ENCODE assay signal across 11 cellular contexts in genomic region chr3:188220988-188221818, GRCh38.
A peak's percentile ranks its signal among the peaks of the same experiment; 100 is the strongest.
DNase-seq lines count a peak whose midpoint lies in the region; ATAC-seq and TF ChIP-seq lines count a peak whose summit lies in the region.
"Had no signal": no experiment of that assay in that cellular context is flagged by ENCODE, and none has a peak within 500 bp of the region (broad histone marks: within the 10 kb centered on the region; RNA-seq: fewer than 3 reads in every experiment).

No MANE protein-coding gene starts in this region.

- H3K27me3 ChIP-seq in SJSA1 (replicated peaks) (no peaks in the 10 kb centered on the region), fibroblast of lung (ENCODE audit: control insufficient read depth, insufficient read depth, low read length) (no peaks in the 10 kb centered on the region), muscle layer of duodenum (ENCODE audit: low read depth, low read length) (no peaks in the 10 kb centered on the region), uterus (no peaks in the 10 kb centered on the region)

- H3K4me3 ChIP-seq in SJSA1 (no peak overlapping the region), fibroblast of lung (replicated peaks in 1 of 4; ENCODE audit: control extremely low read depth in 1 of 4, insufficient read depth in 1 of 4, low read depth in 3 of 4, low read length in 4 of 4) (no peak overlapping the region), muscle layer of duodenum (ENCODE audit: low read depth in 1 of 2, low read length in 2 of 2) (peak overlapping the region; percentile 18 to 19), uterus (no peak overlapping the region)

- H3K9ac ChIP-seq in fibroblast of lung (ENCODE audit: insufficient read depth, low read length), result no peak overlapping the region

- no peak overlapping the region for H2AFZ ChIP-seq in fibroblast of lung (ENCODE audit: low read length)

- H3K4me3 Mint-ChIP-seq in activated naive CD8-positive, alpha-beta T cell treated with anti-CD3 and anti-CD28 coated beads, Interleukin-2, amount 50 U/mL, for 24 hours, result no peak overlapping the region

- intact Hi-C loops in uterus (cut with DNase I; ENCODE audit: low total_unique reads), result no loop called here

- TF ChIP-seq CTCF in fibroblast of lung (conservative IDR thresholded peaks at IDR 0.05 in 1 of 2, IDR thresholded peaks at IDR 0.05 in 1 of 2; ENCODE audit: low read depth in 1 of 2, low read length in 2 of 2) (no peak), uterus (IDR thresholded peaks at IDR 0.05) (no peak)

- H3K9me3 Mint-ChIP-seq in activated naive CD8-positive, alpha-beta T cell treated with anti-CD3 and anti-CD28 coated beads, Interleukin-2, amount 50 U/mL, for 24 hours, result no peaks in the 10 kb centered on the region

- H3K27ac Mint-ChIP-seq in activated naive CD8-positive, alpha-beta T cell treated with anti-CD3 and anti-CD28 coated beads, Interleukin-2, amount 50 U/mL, for 24 hours, result no peak overlapping the region

- no peaks in the 10 kb centered on the region for H4K20me1 ChIP-seq in fibroblast of lung (ENCODE audit: control insufficient read depth, extremely low read depth, insufficient read depth, low read length)

- ATAC-seq in activated naive CD8-positive, alpha-beta T cell treated with anti-CD3 and anti-CD28 coated beads, Interleukin-2, amount 50 U/mL, for 24 hours, result no peak

- H3K36me3 ChIP-seq in SJSA1 (peaks cover 95% of the 10 kb centered on the region), fibroblast of lung (ENCODE audit: control insufficient read depth, insufficient read depth, low read length) (peaks cover 5% of the 10 kb centered on the region), muscle layer of duodenum (ENCODE audit: control insufficient read depth in 1 of 2, insufficient read depth in 2 of 2, low read length in 2 of 2) (peaks cover 3% of the 10 kb centered on the region in 2 donors), uterus (no peaks in the 10 kb centered on the region)

- peak in 1 of 2 donors; percentile 9 for TF ChIP-seq POLR2A in uterus (IDR thresholded peaks at IDR 0.05)

- peak overlapping the region; percentile 39; the same call in 1 of the 2 replicates for H3K27ac ChIP-seq in SJSA1
- H3K27ac ChIP-seq in fibroblast of lung (ENCODE audit: insufficient read depth, low read length), result peak overlapping the region; percentile 70
- H3K27ac ChIP-seq in muscle layer of duodenum (ENCODE audit: low read length), result peak overlapping the region; percentile 96
- peak overlapping the region; percentile 92 to 93 for H3K27ac ChIP-seq in uterus
- H3K27ac ChIP-seq: RWPE1 had no signal

- DNase-seq in SJSA1 (ENCODE audit: low read depth in 1 of 2, low spot score in 2 of 2), result no peak
- DNase-seq in fibroblast of lung (ENCODE audit: low read depth in 2 of 2), result peak; percentile 62 to 72
- peak; percentile 46 to 76 for DNase-seq in uterus
- no peak for DNase-seq in T1000 (lab: John Stamatoyannopoulos, UW)
- no peak for DNase-seq in SIG-M5 treated with dmso at 0.1 percent for 504 hours (lab: John Stamatoyannopoulos, UW; ENCODE audit: unreplicated experiment)
- DNase-seq in activated naive CD8-positive, alpha-beta T cell treated with anti-CD3 and anti-CD28 coated beads, Interleukin-2, amount 50 U/mL, for 24 hours, result no peak
- DNase-seq: activated naive CD4-positive, alpha-beta T cell treated with anti-CD3 and anti-CD28 coated beads, Interleukin-2, amount 50 U/mL, for 16 hours; erythroblast; NCI-H2081 treated with DMSO at 0.1 percent for 48 hours had no signal

- H3K9me3 ChIP-seq in SJSA1 (replicated peaks) (no peaks in the 10 kb centered on the region), fibroblast of lung (ENCODE audit: control insufficient read depth, insufficient read depth, low read depth, low read length) (no peaks in the 10 kb centered on the region), muscle layer of duodenum (ENCODE audit: control insufficient read depth in 1 of 2, low read length in 2 of 2) (no peaks in the 10 kb centered on the region), uterus (no peaks in the 10 kb centered on the region)

- no peak overlapping the region for H3K4me2 ChIP-seq in fibroblast of lung (ENCODE audit: extremely low read depth, insufficient read depth, low read length)

- no peaks in the 10 kb centered on the region for H3K27me3 Mint-ChIP-seq in activated naive CD8-positive, alpha-beta T cell treated with anti-CD3 and anti-CD28 coated beads, Interleukin-2, amount 50 U/mL, for 24 hours

- H3K79me2 ChIP-seq in fibroblast of lung (ENCODE audit: control insufficient read depth, insufficient read depth, low read length), result peaks cover 91% of the 10 kb centered on the region

- H3K4me1 ChIP-seq in SJSA1 (replicated peaks) (peaks cover 22% of the 10 kb centered on the region), fibroblast of lung (ENCODE audit: control insufficient read depth, extremely low read depth, insufficient read depth, low read length) (peaks cover 19% of the 10 kb centered on the region), muscle layer of duodenum (ENCODE audit: control insufficient read depth in 1 of 2, insufficient read depth in 2 of 2, low read length in 2 of 2) (peaks cover 7 to 22% of the 10 kb centered on the region in 2 donors), uterus (peaks cover 0 to 9% of the 10 kb centered on the region in 2 donors)

- peaks cover 13% of the 10 kb centered on the region for H3K4me1 Mint-ChIP-seq in activated naive CD8-positive, alpha-beta T cell treated with anti-CD3 and anti-CD28 coated beads, Interleukin-2, amount 50 U/mL, for 24 hours

- peaks cover 10% of the 10 kb centered on the region for H3K36me3 Mint-ChIP-seq in activated naive CD8-positive, alpha-beta T cell treated with anti-CD3 and anti-CD28 coated beads, Interleukin-2, amount 50 U/mL, for 24 hours (ENCODE audit: low read depth)

Comparison
In these comparisons a context has a peak if more than half of its experiments do, and no peak if none do; other contexts are left out.
1. DNase-seq: peak in fibroblast of lung (2 of 2) and uterus (2 of 2); none in SJSA1 (0 of 2), T1000 (single experiment), SIG-M5 treated with dmso at 0.1 percent for 504 hours (single experiment) and activated naive CD8-positive, alpha-beta T cell treated with anti-CD3 and anti-CD28 coated beads, Interleukin-2, amount 50 U/mL, for 24 hours (single experiment).
2. H3K27ac ChIP-seq: peak in every context shown above with its lines; median percentile 96 in muscle layer of duodenum; 92 in uterus; 70 in fibroblast of lung; 39 in SJSA1.
3. H3K4me3 ChIP-seq: peak in muscle layer of duodenum (2 of 2); none in SJSA1 (single experiment), fibroblast of lung (0 of 4) and uterus (0 of 2).